Comparison of ENCODE assay signal across 31 cellular contexts in genomic region chr17:61494325-61495160, GRCh38. TPM values are rescaled to one million over a fixed set of nuclear protein-coding genes. Genes with fewer than 3 reads are reported as not detected.
DNase-seq lines count a peak whose midpoint lies in the region; ATAC-seq and TF ChIP-seq lines count a peak whose summit lies in the region.
"Had no signal": no experiment of that assay in that cellular context is flagged by ENCODE, and none has a peak within 500 bp of the region (broad histone marks: within the 10 kb centered on the region; RNA-seq: fewer than 3 reads in every experiment).

No MANE protein-coding gene starts in this region.

- peak overlapping the region; percentile 93; the same call in 1 of the 2 replicates for H2AFZ ChIP-seq in GM23338

- H3K4me3 Mint-ChIP-seq in GM23338, result no peak overlapping the region
- H3K4me3 Mint-ChIP-seq: activated CD4-positive, alpha-beta memory T cell treated with anti-CD3 and anti-CD28 coated beads, Interleukin-2, amount 10 ng/mL, durations not matched to agents 7 days and 5 days; activated T-helper 1 cell treated with anti-CD3 and anti-CD28 coated beads, Interleukin-12 subunit alpha, Interleukin-12 subunit beta, Interleukin-2, Interleukin-4 antibody, amounts not matched to agents 30 ng/mL and 10 ng/mL and 1 ng/mL, durations not matched to agents 14 hours and 24 hours and 36 hours; nephron progenitor cell had no signal

- no peak overlapping the region for H3K27ac ChIP-seq in GM23338 (ENCODE audit: low read depth)
- H3K27ac ChIP-seq in colonic mucosa, result no peak overlapping the region
- H3K27ac ChIP-seq: BLaER1, brain microvascular endothelial cell, dorsolateral prefrontal cortex, esophagus squamous epithelium, foreskin keratinocyte, ovary, SK-N-MC, skin epidermis, stomach had no signal

- ATAC-seq in GM23338 (no peak), HG02798 (IDR thresholded peaks at IDR 0.05; ENCODE audit: poor library complexity, unreplicated experiment) (peak; percentile 16)
- ATAC-seq: foreskin keratinocyte had no signal

- no peaks in the 10 kb centered on the region for H3K9me2 ChIP-seq in GM23338 (ENCODE audit: insufficient read depth)

- no peaks in the 10 kb centered on the region for H4K20me1 ChIP-seq in GM23338 (replicated peaks; ENCODE audit: insufficient read depth)
- H4K20me1 ChIP-seq: BLaER1 had no signal

- H3K79me2 ChIP-seq in GM23338 (replicated peaks; ENCODE audit: insufficient read depth), result no peaks in the 10 kb centered on the region

- peaks cover 3% of the 10 kb centered on the region for H3K27me3 Mint-ChIP-seq in GM23338 (ENCODE audit: insufficient read depth, low read depth, poor library complexity)

- no peak overlapping the region for H3K4me2 ChIP-seq in GM23338
- H3K4me2 ChIP-seq: BLaER1 had no signal

- no peak overlapping the region for H3K9ac ChIP-seq in colonic mucosa (ENCODE audit: low read depth in 2 of 2, low read length in 2 of 2)
- H3K9ac ChIP-seq: BLaER1 had no signal

- H3K9me3 ChIP-seq in colonic mucosa, result no peaks in the 10 kb centered on the region
- H3K9me3 ChIP-seq: BLaER1, esophagus squamous epithelium, ovary, stomach, tibial artery had no signal

- intact Hi-C loops in colonic mucosa (cut with DNase I), result no loop called here
- intact Hi-C loops in posterior vena cava (cut with DNase I), result loop anchor here in 1 of 2 donors (5.0 kb wide), 1 partner anchor 513 kb away; no protein-coding TSS in a partner anchor

- no peak for DNase-seq in GM23338 (ENCODE audit: low spot score)
- DNase-seq in colonic mucosa, result peak; percentile 40
- peak; percentile 52 for DNase-seq in posterior vena cava (ENCODE audit: low spot score)
- DNase-seq in nucleus accumbens (lab: John Stamatoyannopoulos, UW), result no peak
- DNase-seq in DMS153 (lab: John Stamatoyannopoulos, UW), result no peak
- DNase-seq in DMS53 treated with DMSO at 0.1 percent for 48 hours (lab: John Stamatoyannopoulos, UW; ENCODE audit: unreplicated experiment), result no peak
- DNase-seq: activated CD4-positive, alpha-beta memory T cell treated with anti-CD3 and anti-CD28 coated beads, Interleukin-2, amount 10 ng/mL, durations not matched to agents 7 days and 5 days; activated CD4-positive, CD25-positive, alpha-beta regulatory T cell treated with anti-CD3 and anti-CD28 coated beads, Interleukin-2, amount 50 U/mL, for 72 hours; activated CD8-positive, alpha-beta memory T cell treated with anti-CD3 and anti-CD28 coated beads, Interleukin-2, amount 50 U/mL, for 4 hours; activated naive CD4-positive, alpha-beta T cell treated with anti-CD3 and anti-CD28 coated beads, Interleukin-2, amount 50 U/mL, for 16 hours; amygdala; brain microvascular endothelial cell; dorsolateral prefrontal cortex; esophagus squamous epithelium; foreskin keratinocyte; kidney; NCI-H1694; NCI-H2171; NCI-H510A; nephron progenitor cell; ovary; stomach; tibial artery had no signal

- H3K4me3 ChIP-seq in GM23338 (no peak overlapping the region), colonic mucosa (no peak overlapping the region)
- H3K4me3 ChIP-seq: BLaER1, dorsolateral prefrontal cortex, ovary, SK-N-MC, skin epidermis, stomach, tibial artery had no signal

- TF ChIP-seq CTCF in GM23338 (conservative IDR thresholded peaks at IDR 0.05; ENCODE audit: low read depth in 2 of 2) (no peak), colonic mucosa (IDR thresholded peaks at IDR 0.05) (no peak)

- H3K36me3 Mint-ChIP-seq in GM23338 (ENCODE audit: low read depth), result no peaks in the 10 kb centered on the region

- H3K27ac Mint-ChIP-seq in GM23338, result no peak overlapping the region
- H3K27ac Mint-ChIP-seq: activated CD4-positive, alpha-beta memory T cell treated with anti-CD3 and anti-CD28 coated beads, Interleukin-2, amount 10 ng/mL, durations not matched to agents 7 days and 5 days; activated T-helper 1 cell treated with anti-CD3 and anti-CD28 coated beads, Interleukin-12 subunit alpha, Interleukin-12 subunit beta, Interleukin-2, Interleukin-4 antibody, amounts not matched to agents 30 ng/mL and 10 ng/mL and 1 ng/mL, durations not matched to agents 14 hours and 24 hours and 36 hours; nephron progenitor cell; T-helper 1 cell treated with Interleukin-12 subunit alpha and Interleukin-12 subunit beta and Interleukin-4 antibody, amounts not matched to agents 30 μg/mL and 1 μg/mL, for 36 hours had no signal

- peaks cover 18% of the 10 kb centered on the region for H3K4me1 Mint-ChIP-seq in GM23338

- H3K36me3 ChIP-seq in GM23338 (ENCODE audit: insufficient read depth), result no peaks in the 10 kb centered on the region
- H3K36me3 ChIP-seq in colonic mucosa, result no peaks in the 10 kb centered on the region
- H3K36me3 ChIP-seq: BLaER1, brain microvascular endothelial cell, esophagus squamous epithelium, ovary, stomach, tibial artery had no signal

- no peaks in the 10 kb centered on the region for H3K9me3 Mint-ChIP-seq in GM23338
- H3K9me3 Mint-ChIP-seq: activated CD4-positive, alpha-beta memory T cell treated with anti-CD3 and anti-CD28 coated beads, Interleukin-2, amount 10 ng/mL, durations not matched to agents 7 days and 5 days; activated T-helper 1 cell treated with anti-CD3 and anti-CD28 coated beads, Interleukin-12 subunit alpha, Interleukin-12 subunit beta, Interleukin-2, Interleukin-4 antibody, amounts not matched to agents 30 ng/mL and 10 ng/mL and 1 ng/mL, durations not matched to agents 14 hours and 24 hours and 36 hours; nephron progenitor cell; T-helper 1 cell treated with Interleukin-12 subunit alpha and Interleukin-12 subunit beta and Interleukin-4 antibody, amounts not matched to agents 30 μg/mL and 1 μg/mL, for 36 hours had no signal

- H3K4me1 ChIP-seq in GM23338 (ENCODE audit: insufficient read depth) (no peaks in the 10 kb centered on the region), colonic mucosa (no peaks in the 10 kb centered on the region)
- H3K4me1 ChIP-seq: foreskin keratinocyte had no signal

- H3F3A ChIP-seq in GM23338 (replicated peaks; ENCODE audit: low read depth), result no peaks in the 10 kb centered on the region

- no peaks in the 10 kb centered on the region for H3K27me3 ChIP-seq in GM23338 (ENCODE audit: insufficient read depth)
- no peaks in the 10 kb centered on the region for H3K27me3 ChIP-seq in colonic mucosa
- H3K27me3 ChIP-seq: BLaER1, brain microvascular endothelial cell, foreskin keratinocyte, ovary, tibial artery had no signal

TF ChIP-seq in GM23338, 12 proteins besides CTCF, POLR2A, EP300 and RAD21 (continues in another document):
- TF ChIP-seq ZNF114 (CRISPR knock-in tag; IDR thresholded peaks at IDR 0.05) (no peak), POLR2AphosphoS5 (IDR thresholded peaks at IDR 0.05; ENCODE audit: low read depth) (no peak)

RNA-seq across cellular contexts. Expression of gene TBX4, which starts 42.3 kb away (rescaled TPM):
- total RNA-seq in GM23338 (2014; rRNA removed; shearing (Covaris generic)), result not detected in 2 replicates
- not detected in 2 replicates for polyA plus RNA-seq in GM23338 (2016; fragmentation: Nextera tagmentation; extraction: Ambion mirVana)
- total RNA-seq in colonic mucosa (not detected), posterior vena cava (under 1 TPM in 1 of 2 donors, not detected in 1; 0.24 TPM)
- total RNA-seq: activated CD4-positive, alpha-beta memory T cell treated with anti-CD3 and anti-CD28 coated beads, Interleukin-2, amount 10 ng/mL, durations not matched to agents 7 days and 5 days; activated T-helper 1 cell treated with anti-CD3 and anti-CD28 coated beads, Interleukin-12 subunit alpha, Interleukin-12 subunit beta, Interleukin-2, Interleukin-4 antibody, amounts not matched to agents 30 ng/mL and 10 ng/mL and 1 ng/mL, durations not matched to agents 14 hours and 24 hours and 36 hours; cerebellum; esophagus squamous epithelium; foreskin keratinocyte; kidney; renal cortical epithelial cell had no signal
- polyA plus RNA-seq: ovary had no signal

Comparison
In these comparisons a context has a peak if more than half of its experiments do, and no peak if none do; other contexts are left out.
1. DNase-seq: peak in colonic mucosa (single experiment) and posterior vena cava (single experiment); none in GM23338 (single experiment), nucleus accumbens (0 of 56), DMS153 (single experiment) and DMS53 treated with DMSO at 0.1 percent for 48 hours (single experiment).